Comparison of ENCODE assay signal across 15 cellular contexts in the genomic region with DNA sequence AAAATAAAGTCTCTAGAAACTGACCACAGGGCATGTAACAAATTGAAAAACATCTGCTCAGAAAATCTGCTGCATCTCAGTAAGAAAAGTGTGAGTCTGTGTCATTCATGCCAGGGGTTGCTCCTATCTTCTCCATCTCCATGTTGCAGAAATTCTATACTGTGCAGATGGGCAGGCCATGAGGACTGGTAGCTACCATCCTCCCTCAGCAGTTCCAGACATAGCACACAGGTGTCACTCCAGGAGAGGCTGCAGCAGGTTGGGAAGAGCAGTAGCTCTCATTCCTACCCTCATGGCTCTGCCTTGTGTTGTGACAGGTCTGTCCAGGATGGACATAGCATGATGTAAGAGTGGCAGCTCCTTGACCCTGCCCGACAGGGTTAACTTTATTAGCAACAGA.
DNase-seq lines count a peak whose midpoint lies in the region; ATAC-seq and TF ChIP-seq lines count a peak whose summit lies in the region.
"Had no signal": no experiment of that assay in that cellular context is flagged by ENCODE, and none has a peak within 500 bp of the region (broad histone marks: within the 10 kb centered on the region; RNA-seq: fewer than 3 reads in every experiment).

No MANE protein-coding gene starts in this region.

- H3K4me3 ChIP-seq in fibroblast of villous mesenchyme (ENCODE audit: low read depth, low read length), result no peak overlapping the region
- no peak overlapping the region for H3K4me3 ChIP-seq in naive thymus-derived CD4-positive, alpha-beta T cell (ENCODE audit: low read length)
- H3K4me3 ChIP-seq: esophagus muscularis mucosa, heart left ventricle, sigmoid colon, thoracic aorta had no signal

- peaks cover 0 to 8% (median 0%) of the 10 kb centered on the region in 7 donors for H3K4me1 Mint-ChIP-seq in naive thymus-derived CD4-positive, alpha-beta T cell

- H3K27ac Mint-ChIP-seq in naive thymus-derived CD4-positive, alpha-beta T cell, result no peak overlapping the region

- POLR2A ChIA-PET in HEK293T (lab: Yijun Ruan, JAX), result no interaction called here
- POLR2A ChIA-PET in naive thymus-derived CD4-positive, alpha-beta T cell (lab: Charles Lee), result no interaction called here

- no peaks in the 10 kb centered on the region for H3K36me3 ChIP-seq in naive thymus-derived CD4-positive, alpha-beta T cell (ENCODE audit: control insufficient read depth in 2 of 3, insufficient read depth in 3 of 3, low read length in 3 of 3)
- H3K36me3 ChIP-seq: esophagus muscularis mucosa, heart left ventricle, sigmoid colon, thoracic aorta had no signal

- DNase-seq in COR-L47 (lab: John Stamatoyannopoulos, UW) (peak; percentile 2), OCI-M1 (lab: John Stamatoyannopoulos, UW) (peak; percentile 7), fibroblast of villous mesenchyme (ENCODE audit: low read depth) (no peak), NCI-H1930 (lab: John Stamatoyannopoulos, UW) (no peak), HEK293T (ENCODE audit: extremely low spot score) (no peak), left colon (no peak)
- no peak for DNase-seq in naive thymus-derived CD4-positive, alpha-beta T cell
- DNase-seq: cortex of kidney; heart left ventricle; MV-4-11; sigmoid colon; stimulated activated CD4-positive, alpha-beta T cell treated with anti-CD3 and anti-CD28 coated beads, Interleukin-2, amount 100 ng/mL, for 48 hours had no signal

- TF ChIP-seq CTCF in GM12873 (IDR thresholded peaks at IDR 0.05; ENCODE audit: insufficient read depth, low read depth, low read length, missing control alignments) (peak; percentile 2), fibroblast of villous mesenchyme (IDR thresholded peaks at IDR 0.05; ENCODE audit: insufficient read depth, low read depth, low read length) (peak; percentile 1)

- H3K9me3 Mint-ChIP-seq in naive thymus-derived CD4-positive, alpha-beta T cell, result peaks cover 0 to 27% (median 7%) of the 10 kb centered on the region in 11 donors

- CTCF ChIA-PET in HEK293T (lab: Yijun Ruan, JAX), result no interaction called here
- CTCF ChIA-PET in naive thymus-derived CD4-positive, alpha-beta T cell (lab: Charles Lee), result no interaction called here

- peaks cover 0 to 4% (median 0%) of the 10 kb centered on the region in 5 donors for H3K36me3 Mint-ChIP-seq in naive thymus-derived CD4-positive, alpha-beta T cell

- H3K9me3 ChIP-seq in naive thymus-derived CD4-positive, alpha-beta T cell (ENCODE audit: control insufficient read depth in 2 of 3, low read length in 3 of 3), result no peaks in the 10 kb centered on the region
- H3K9me3 ChIP-seq: thoracic aorta had no signal

- no peak overlapping the region for H3K4me3 Mint-ChIP-seq in naive thymus-derived CD4-positive, alpha-beta T cell

- no peaks in the 10 kb centered on the region for H3K4me1 ChIP-seq in naive thymus-derived CD4-positive, alpha-beta T cell (ENCODE audit: control insufficient read depth in 2 of 2, insufficient read depth in 2 of 2, low read length in 2 of 2)
- H3K4me1 ChIP-seq: esophagus muscularis mucosa, sigmoid colon had no signal

- no peak overlapping the region for H3K27ac ChIP-seq in naive thymus-derived CD4-positive, alpha-beta T cell (ENCODE audit: low read depth, low read length)
- H3K27ac ChIP-seq: esophagus muscularis mucosa, heart left ventricle, sigmoid colon, thoracic aorta had no signal

- no peak for ATAC-seq in naive thymus-derived CD4-positive, alpha-beta T cell
- no peak for ATAC-seq in left colon
- ATAC-seq: heart left ventricle had no signal

- no peaks in the 10 kb centered on the region for H3K27me3 ChIP-seq in naive thymus-derived CD4-positive, alpha-beta T cell (ENCODE audit: control insufficient read depth in 2 of 2, insufficient read depth in 2 of 2, low read length in 2 of 2)
- H3K27me3 ChIP-seq: esophagus muscularis mucosa, heart left ventricle, sigmoid colon had no signal

- peaks cover 4 to 27% (median 11%) of the 10 kb centered on the region in 5 donors for H3K27me3 Mint-ChIP-seq in naive thymus-derived CD4-positive, alpha-beta T cell

- intact Hi-C loops in naive thymus-derived CD4-positive, alpha-beta T cell (cut with micrococcal nuclease), result no loop called here
- intact Hi-C loops in left colon (cut with DNase I, micrococcal nuclease), result no loop called here

TF ChIP-seq in HEK293T, 16 proteins besides CTCF, POLR2A, EP300 and RAD21:
- TF ChIP-seq FOXM1 (IDR thresholded peaks at IDR 0.05; ENCODE audit: borderline replicate concordance) (no peak), LEF1 (IDR thresholded peaks at IDR 0.05; ENCODE audit: borderline replicate concordance) (no peak), ARNT (IDR thresholded peaks at IDR 0.05) (no peak), NFRKB (IDR thresholded peaks at IDR 0.05) (no peak), HDGF (IDR thresholded peaks at IDR 0.05; ENCODE audit: borderline replicate concordance) (no peak), L3MBTL2 (conservative IDR thresholded peaks at IDR 0.05) (no peak), FOXK2 (IDR thresholded peaks at IDR 0.05) (no peak), SUZ12 (IDR thresholded peaks at IDR 0.05) (no peak), ELF4 (IDR thresholded peaks at IDR 0.05) (no peak), BHLHE40 (IDR thresholded peaks at IDR 0.05; ENCODE audit: borderline replicate concordance) (no peak), TARDBP (IDR thresholded peaks at IDR 0.05) (no peak), ZNF384 (IDR thresholded peaks at IDR 0.05) (no peak)
- TF ChIP-seq, protein P1, sequence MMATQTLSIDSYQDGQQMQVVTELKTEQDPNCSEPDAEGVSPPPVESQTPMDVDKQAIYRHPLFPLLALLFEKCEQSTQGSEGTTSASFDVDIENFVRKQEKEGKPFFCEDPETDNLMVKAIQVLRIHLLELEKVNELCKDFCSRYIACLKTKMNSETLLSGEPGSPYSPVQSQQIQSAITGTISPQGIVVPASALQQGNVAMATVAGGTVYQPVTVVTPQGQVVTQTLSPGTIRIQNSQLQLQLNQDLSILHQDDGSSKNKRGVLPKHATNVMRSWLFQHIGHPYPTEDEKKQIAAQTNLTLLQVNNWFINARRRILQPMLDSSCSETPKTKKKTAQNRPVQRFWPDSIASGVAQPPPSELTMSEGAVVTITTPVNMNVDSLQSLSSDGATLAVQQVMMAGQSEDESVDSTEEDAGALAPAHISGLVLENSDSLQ (IDR thresholded peaks at IDR 0.05), result no peak

Comparison
In these comparisons a context has a peak if more than half of its experiments do, and no peak if none do; other contexts are left out.
1. DNase-seq: peak in COR-L47 (single experiment) and OCI-M1 (single experiment); none in fibroblast of villous mesenchyme (single experiment), NCI-H1930 (0 of 2), HEK293T (single experiment), naive thymus-derived CD4-positive, alpha-beta T cell (0 of 9) and left colon (0 of 2).